16 cellular contexts compared by ENCODE assay signal in the genomic region with DNA sequence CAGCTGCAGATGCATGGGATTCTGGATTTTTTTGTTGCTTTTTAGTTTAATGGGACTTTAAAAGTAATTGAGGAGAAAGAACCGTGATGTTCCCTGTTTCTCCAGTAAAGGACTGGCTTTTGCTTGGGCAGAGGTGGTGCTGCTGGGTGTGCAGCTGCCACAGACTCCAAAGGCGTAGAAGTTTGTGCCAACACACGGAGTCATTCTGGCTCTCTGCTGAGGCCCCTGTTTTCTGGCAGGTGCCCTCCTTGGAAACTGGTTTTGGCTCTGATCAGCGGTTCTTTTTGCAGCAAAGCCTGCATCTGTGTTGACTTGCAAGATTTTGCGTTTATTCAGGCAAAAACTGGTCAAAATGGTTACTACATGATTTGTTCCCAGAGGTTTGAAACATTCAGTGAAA.
"Had no signal": no experiment of that assay in that cellular context is flagged by ENCODE, and none has a peak within 500 bp of the region (broad histone marks: within the 10 kb centered on the region; RNA-seq: fewer than 3 reads in every experiment).

No MANE protein-coding gene starts in this region.

- H3K4me3 Mint-ChIP-seq: activated CD8-positive, alpha-beta T cell treated with anti-CD3 and anti-CD28 coated beads for 36 hours; activated naive CD8-positive, alpha-beta T cell treated with anti-CD3 and anti-CD28 coated beads, Interleukin-2, amount 10 ng/mL, durations not matched to agents 7 days and 5 days; T-helper 1 cell treated with Interleukin-12 subunit alpha and Interleukin-12 subunit beta and Interleukin-4 antibody, amounts not matched to agents 30 μg/mL and 1 μg/mL, for 36 hours; WTC11 had no signal

- H3K9me3 Mint-ChIP-seq: activated CD8-positive, alpha-beta T cell treated with anti-CD3 and anti-CD28 coated beads for 36 hours; activated naive CD8-positive, alpha-beta T cell treated with anti-CD3 and anti-CD28 coated beads, Interleukin-2, amount 10 ng/mL, durations not matched to agents 7 days and 5 days; T-helper 1 cell treated with Interleukin-12 subunit alpha and Interleukin-12 subunit beta and Interleukin-4 antibody, amounts not matched to agents 30 μg/mL and 1 μg/mL, for 36 hours; WTC11 had no signal

- FAIRE-seq: bronchial epithelial cell had no signal

- H3K27ac ChIP-seq: ascending aorta, esophagus muscularis mucosa, ovary, thoracic aorta had no signal

- H3K4me1 ChIP-seq: ascending aorta had no signal

- H3K4me1 Mint-ChIP-seq: activated naive CD8-positive, alpha-beta T cell treated with anti-CD3 and anti-CD28 coated beads, Interleukin-2, amount 10 ng/mL, durations not matched to agents 7 days and 5 days; WTC11 had no signal

- H3K27ac Mint-ChIP-seq: activated CD8-positive, alpha-beta T cell treated with anti-CD3 and anti-CD28 coated beads for 36 hours; activated naive CD8-positive, alpha-beta T cell treated with anti-CD3 and anti-CD28 coated beads, Interleukin-2, amount 10 ng/mL, durations not matched to agents 7 days and 5 days; T-helper 1 cell treated with Interleukin-12 subunit alpha and Interleukin-12 subunit beta and Interleukin-4 antibody, amounts not matched to agents 30 μg/mL and 1 μg/mL, for 36 hours; WTC11 had no signal

- H3K27me3 ChIP-seq: ascending aorta, esophagus muscularis mucosa, ovary had no signal

- H3K9me3 ChIP-seq: ascending aorta, esophagus muscularis mucosa, ovary, thoracic aorta had no signal

- H3K27me3 Mint-ChIP-seq: activated CD8-positive, alpha-beta T cell treated with anti-CD3 and anti-CD28 coated beads for 36 hours; activated naive CD8-positive, alpha-beta T cell treated with anti-CD3 and anti-CD28 coated beads, Interleukin-2, amount 10 ng/mL, durations not matched to agents 7 days and 5 days had no signal

- H3K4me3 ChIP-seq: ascending aorta, esophagus muscularis mucosa, ovary, thoracic aorta had no signal

- DNase-seq: activated CD4-positive, alpha-beta T cell treated with anti-CD3 and anti-CD28 coated beads for 48 hours; activated CD8-positive, alpha-beta memory T cell treated with anti-CD3 and anti-CD28 coated beads, Interleukin-2, amount 50 U/mL, for 4 hours; activated CD8-positive, alpha-beta T cell treated with anti-CD3 and anti-CD28 coated beads for 36 hours; activated naive CD8-positive, alpha-beta T cell treated with anti-CD3 and anti-CD28 coated beads, Interleukin-2, amount 10 ng/mL, durations not matched to agents 7 days and 5 days; kidney glomerular epithelial cell; ovary; SIG-M5; stimulated activated CD4-positive, alpha-beta T cell treated with anti-CD3 and anti-CD28 coated beads, Interleukin-4, amount 100 ng/mL, for 1 hour; stimulated activated CD8-positive, alpha-beta memory T cell treated with anti-CD3 and anti-CD28 coated beads, Interleukin-4, amount 100 ng/mL, for 48 hours; stimulated activated naive CD8-positive, alpha-beta T cell treated with anti-CD3 and anti-CD28 coated beads, Interleukin-15, Interleukin-2, amounts not matched to agents 100 U/mL and 50 U/mL, for 24 hours had no signal

- ATAC-seq: activated CD8-positive, alpha-beta T cell treated with anti-CD3 and anti-CD28 coated beads for 36 hours; stimulated activated naive CD8-positive, alpha-beta T cell treated with anti-CD3 and anti-CD28 coated beads, Interleukin-15, Interleukin-2, amounts not matched to agents 100 U/mL and 50 U/mL, for 24 hours; WTC11 had no signal

- H3K36me3 ChIP-seq: ovary had no signal
